28 cellular contexts compared by ENCODE assay signal in the genomic region with DNA sequence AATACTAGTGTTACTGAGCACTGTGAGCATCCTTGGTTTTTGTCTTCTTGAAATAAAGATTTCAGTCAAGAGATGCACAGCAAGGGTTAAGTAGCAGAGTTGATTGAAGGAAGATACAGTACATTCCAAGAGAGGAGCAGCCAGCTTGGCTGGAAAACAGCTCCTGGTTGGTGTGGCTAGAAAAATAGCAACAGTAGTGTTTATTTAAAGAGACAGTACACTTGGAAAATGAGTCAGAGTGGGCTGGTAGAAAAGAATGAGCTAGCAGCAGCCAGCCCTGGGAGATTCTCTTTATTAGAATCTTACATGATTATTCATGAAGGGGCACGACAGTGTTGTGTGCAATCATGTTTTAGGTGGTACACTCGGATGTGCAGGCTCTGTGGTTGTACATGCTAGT.
DNase-seq lines count a peak whose midpoint lies in the region; ATAC-seq, FAIRE-seq and TF ChIP-seq lines count a peak whose summit lies in the region.
"Had no signal": no experiment of that assay in that cellular context is flagged by ENCODE, and none has a peak within 500 bp of the region (broad histone marks: within the 10 kb centered on the region; RNA-seq: fewer than 3 reads in every experiment).

No MANE protein-coding gene starts in this region.

- ATAC-seq in left colon (no peak), HG02884 (IDR thresholded peaks at IDR 0.05; ENCODE audit: unreplicated experiment) (no peak)
- ATAC-seq: left cardiac atrium, right lobe of liver had no signal

- no peaks in the 10 kb centered on the region for H3K4me1 Mint-ChIP-seq in glutamatergic neuron (ENCODE audit: low read depth, unreplicated experiment)
- H3K4me1 Mint-ChIP-seq: activated CD4-positive, alpha-beta T cell treated with anti-CD3 and anti-CD28 coated beads, Interleukin-2, amount 10 ng/mL, durations not matched to agents 24 days and 14 days had no signal

- no peaks in the 10 kb centered on the region for H3K9me3 Mint-ChIP-seq in glutamatergic neuron (ENCODE audit: unreplicated experiment)
- H3K9me3 Mint-ChIP-seq: activated CD4-positive, alpha-beta T cell treated with anti-CD3 and anti-CD28 coated beads, Interleukin-2, amount 10 ng/mL, durations not matched to agents 24 days and 14 days had no signal

- no peak overlapping the region for H3K4me3 Mint-ChIP-seq in glutamatergic neuron (ENCODE audit: unreplicated experiment)
- H3K4me3 Mint-ChIP-seq: activated CD4-positive, alpha-beta T cell treated with anti-CD3 and anti-CD28 coated beads, Interleukin-2, amount 10 ng/mL, durations not matched to agents 24 days and 14 days; dendritic cell treated with granulocyte-macrophage colony-stimulating factor and Interleukin-4, amounts not matched to agents 40 ng/mL and 50 ng/mL, for 4 days had no signal

- intact Hi-C loops in left colon (cut with DNase I, micrococcal nuclease) = no loop called here

- TF ChIP-seq CTCF in choroid plexus epithelial cell (conservative IDR thresholded peaks at IDR 0.05; ENCODE audit: low read depth, low read length) (no peak), glutamatergic neuron (IDR thresholded peaks at IDR 0.05; ENCODE audit: partially characterized antibody, unreplicated experiment) (no peak)

- DNase-seq in ELR (ENCODE audit: low read depth) (peak; percentile 41), RPMI7951 (ENCODE audit: low read depth) (peak; percentile 56), choroid plexus epithelial cell (ENCODE audit: low read depth) (peak; percentile 5), kidney tubule cell (ENCODE audit: low spot score) (peak; percentile 11), urothelium cell line (ENCODE audit: low spot score) (no peak), left colon (no peak), glutamatergic neuron (no peak)
- DNase-seq: activated CD4-positive, alpha-beta T cell treated with anti-CD3 and anti-CD28 coated beads, Interleukin-2, amount 10 ng/mL, durations not matched to agents 24 days and 14 days; activated naive CD4-positive, alpha-beta T cell; activated T-cell treated with anti-CD3 and anti-CD28 coated beads, Interleukin-2, amount 50 U/mL, for 48 hours; adrenal gland; C1 segment of cervical spinal cord; COR-L47; GF-D8; left cardiac atrium; NCI-H1417 treated with DMSO at 0.1 percent for 48 hours; NCI-H2081 treated with DMSO at 0.1 percent for 48 hours; NCI-H446; right lobe of liver; stimulated activated CD4-positive, alpha-beta T cell treated with anti-CD3 and anti-CD28 coated beads, Interleukin-4, amount 100 ng/mL, for 1 hour; trophoblast cell; WERI-Rb-1 had no signal

- no peaks in the 10 kb centered on the region for H3K27me3 Mint-ChIP-seq in glutamatergic neuron (ENCODE audit: unreplicated experiment)
- H3K27me3 Mint-ChIP-seq: activated CD4-positive, alpha-beta T cell treated with anti-CD3 and anti-CD28 coated beads, Interleukin-2, amount 10 ng/mL, durations not matched to agents 24 days and 14 days; dendritic cell treated with granulocyte-macrophage colony-stimulating factor and Interleukin-4, amounts not matched to agents 40 ng/mL and 50 ng/mL, for 4 days; progenitor cell of endocrine pancreas had no signal

- FAIRE-seq in urothelium cell line (lab: Jason Lieb, UNC) = no peak
- FAIRE-seq: endometrium, GM18507 had no signal

- H3K36me3 Mint-ChIP-seq in glutamatergic neuron (ENCODE audit: unreplicated experiment) = no peaks in the 10 kb centered on the region

- H3K4me3 ChIP-seq in choroid plexus epithelial cell (ENCODE audit: low read depth, low read length) = no peak overlapping the region
- H3K4me3 ChIP-seq: adrenal gland, cardiac muscle cell, right lobe of liver had no signal

- H3K27ac Mint-ChIP-seq in glutamatergic neuron (ENCODE audit: unreplicated experiment) = no peak overlapping the region
- H3K27ac Mint-ChIP-seq: activated CD4-positive, alpha-beta T cell treated with anti-CD3 and anti-CD28 coated beads, Interleukin-2, amount 10 ng/mL, durations not matched to agents 24 days and 14 days; dendritic cell treated with granulocyte-macrophage colony-stimulating factor and Interleukin-4, amounts not matched to agents 40 ng/mL and 50 ng/mL, for 4 days; progenitor cell of endocrine pancreas had no signal

Comparison
In these comparisons a context has a peak if more than half of its experiments do, and no peak if none do; other contexts are left out.
1. DNase-seq: peak in ELR (single experiment), RPMI7951 (single experiment), choroid plexus epithelial cell (single experiment) and kidney tubule cell (single experiment); none in urothelium cell line (single experiment), left colon (0 of 2) and glutamatergic neuron (single experiment).